In the genomic region with DNA sequence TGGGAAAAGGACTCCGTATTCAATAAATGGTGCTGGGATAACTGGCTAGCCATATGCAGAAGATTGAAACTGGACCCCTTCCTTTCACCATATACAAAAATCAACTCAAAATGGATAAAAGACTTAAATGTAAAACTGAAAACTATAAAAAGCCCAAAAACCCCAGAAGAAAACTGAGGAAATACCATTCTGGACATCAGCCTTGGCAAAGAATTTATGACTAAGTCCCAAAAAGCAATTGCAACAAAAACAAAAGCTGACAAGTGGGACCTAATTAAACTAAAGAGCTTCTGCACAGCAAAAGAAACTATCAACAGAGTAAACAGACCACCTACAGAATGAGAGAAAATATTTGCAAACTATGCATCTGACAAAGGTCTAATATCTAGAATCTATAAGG, we compare ENCODE assay signal across 7 cellular contexts. TPM values are rescaled to one million over a fixed set of nuclear protein-coding genes. Genes with fewer than 3 reads are reported as not detected.
DNase-seq lines count a peak whose midpoint lies in the region; ATAC-seq, FAIRE-seq and TF ChIP-seq lines count a peak whose summit lies in the region.
"Not testable (repeated sequence)": the region's sequence is repeated elsewhere in the genome, so short reads cannot be mapped to it uniquely, and the experiment has no call there.

No MANE protein-coding gene starts in this region.

- H4K20me1 ChIP-seq in astrocyte (ENCODE audit: insufficient read depth, low read length); endothelial cell of umbilical vein (replicated peaks; ENCODE audit: control insufficient read depth, extremely low read depth, insufficient read depth, low read length): not testable (repeated sequence)

- H3K4me2 ChIP-seq in astrocyte (ENCODE audit: low read length), result peak overlapping the region; percentile 46
- H3K4me2 ChIP-seq in endothelial cell of umbilical vein (ENCODE audit: insufficient read depth, low read length), result peak overlapping the region; percentile 75
- H3K4me2 ChIP-seq in skeletal muscle satellite cell (ENCODE audit: low read length), result peak overlapping the region; percentile 58

- not testable (repeated sequence) for H3K9me3 Mint-ChIP-seq in HFFc6; astrocyte (ENCODE audit: unreplicated experiment)

- dilution Hi-C loops in endothelial cell of umbilical vein (cut with MboI; ENCODE audit: extremely low pct_ligation_motif_present, low sequenced_read_pairs), result not testable (repeated sequence)

- not testable (repeated sequence) for ATAC-seq in RWPE2 (ENCODE audit: low read depth)

- H3K4me1 Mint-ChIP-seq in HFFc6 (ENCODE audit: low read depth), result peaks cover 75% of the 10 kb centered on the region
- H3K4me1 Mint-ChIP-seq in astrocyte (ENCODE audit: low read depth, unreplicated experiment), result peaks cover 30% of the 10 kb centered on the region

- CTCF ChIA-PET in endothelial cell of umbilical vein (lab: Charles Lee), result interaction anchor here (1.0 to 6.3 kb wide), 5 partner anchors 10 to 79 kb away, joined by 3 to 46 read pairs (median 7); no protein-coding TSS in a partner anchor

- FAIRE-seq in astrocyte (lab: Jason Lieb, UNC); endothelial cell of umbilical vein (lab: Jason Lieb, UNC): not testable (repeated sequence)

- H3K27me3 ChIP-seq in RWPE2 (ENCODE audit: insufficient read depth, poor library complexity, severe bottlenecking); astrocyte (ENCODE audit: insufficient read depth, low read length); endothelial cell of umbilical vein (ENCODE audit: control insufficient read depth in 2 of 2, insufficient read depth in 2 of 2, low read length in 2 of 2); skeletal muscle satellite cell (ENCODE audit: control insufficient read depth, insufficient read depth, low read length): not testable (repeated sequence)

- H3K9me3 ChIP-seq in RWPE2 (ENCODE audit: severe bottlenecking); astrocyte (ENCODE audit: insufficient read depth, low read depth, low read length); endothelial cell of umbilical vein (replicated peaks; ENCODE audit: control insufficient read depth, insufficient read depth, low read length); skeletal muscle satellite cell (replicated peaks; ENCODE audit: low read length): not testable (repeated sequence)

- TF ChIP-seq CTCF in AG10803 (conservative IDR thresholded peaks at IDR 0.05; ENCODE audit: low read length); HFFc6 (IDR thresholded peaks at IDR 0.05); RWPE2 (IDR thresholded peaks at IDR 0.05; ENCODE audit: poor library complexity, severe bottlenecking); astrocyte (IDR thresholded peaks at IDR 0.05; ENCODE audit: insufficient read depth, low read depth, low read length); endothelial cell of umbilical vein (IDR thresholded peaks at IDR 0.05; ENCODE audit: extremely low read depth in 1 of 2, insufficient read depth in 1 of 2, low read depth in 1 of 2, low read length in 2 of 2); fibroblast of the aortic adventitia (IDR thresholded peaks at IDR 0.05; ENCODE audit: insufficient read depth, low read length): not testable (repeated sequence)

- H3K4me3 Mint-ChIP-seq in HFFc6, result peak overlapping the region; percentile 75
- not testable (repeated sequence) for H3K4me3 Mint-ChIP-seq in astrocyte (ENCODE audit: unreplicated experiment)

- not testable (repeated sequence) for H3K36me3 ChIP-seq in RWPE2 (ENCODE audit: low read depth); astrocyte (ENCODE audit: insufficient read depth, low read length); endothelial cell of umbilical vein (ENCODE audit: control insufficient read depth in 2 of 2, extremely low read depth in 1 of 2, insufficient read depth in 2 of 2, low read length in 2 of 2); skeletal muscle satellite cell (ENCODE audit: insufficient read depth, low read length)

- H3K4me1 ChIP-seq in RWPE2 (ENCODE audit: insufficient read depth, poor library complexity, severe bottlenecking) (peaks cover 29% of the 10 kb centered on the region), astrocyte (ENCODE audit: insufficient read depth, low read length) (peaks cover 18% of the 10 kb centered on the region), endothelial cell of umbilical vein (ENCODE audit: control insufficient read depth, extremely low read depth, insufficient read depth, low read length) (peaks cover 49% of the 10 kb centered on the region), skeletal muscle satellite cell (ENCODE audit: control insufficient read depth, insufficient read depth, low read length) (peaks cover 40% of the 10 kb centered on the region)

- intact Hi-C loops in endothelial cell of umbilical vein (cut with micrococcal nuclease), result loop anchor here (1.0 to 5.0 kb wide), 2 partner anchors 18 to 38 kb away; no protein-coding TSS in a partner anchor

- not testable (repeated sequence) for H3K9me1 ChIP-seq in endothelial cell of umbilical vein (replicated peaks; ENCODE audit: control insufficient read depth, extremely low read depth, insufficient read depth, low read length)

- peak overlapping the region; percentile 38 for H3K27ac ChIP-seq in RWPE2 (ENCODE audit: poor library complexity, severe bottlenecking)
- H3K27ac ChIP-seq in astrocyte (ENCODE audit: low read depth, low read length), result not testable (repeated sequence)
- peak overlapping the region; percentile 75 for H3K27ac ChIP-seq in endothelial cell of umbilical vein (ENCODE audit: insufficient read depth, low read depth, low read length)

- DNase-seq in AG10803 (ENCODE audit: low read depth) (peak; percentile 18), HFFc6 (peak; percentile 32), fibroblast of the aortic adventitia (ENCODE audit: low read depth) (peak; percentile 14)
- DNase-seq in RWPE2 (ENCODE audit: low spot score); astrocyte (ENCODE audit: low read depth); endothelial cell of umbilical vein (ENCODE audit: low read depth, low spot score): not testable (repeated sequence)

- peak overlapping the region; percentile 65 for H3K27ac Mint-ChIP-seq in HFFc6
- H3K27ac Mint-ChIP-seq in astrocyte (ENCODE audit: unreplicated experiment), result not testable (repeated sequence)

- POLR2A ChIA-PET in endothelial cell of umbilical vein (lab: Charles Lee), result not testable (repeated sequence)

- H3K79me2 ChIP-seq in astrocyte (ENCODE audit: insufficient read depth, low read length), result not testable (repeated sequence)
- H3K79me2 ChIP-seq in endothelial cell of umbilical vein (ENCODE audit: control insufficient read depth, insufficient read depth, low read length), result peaks cover 15% of the 10 kb centered on the region

- not testable (repeated sequence) for H3K4me3 ChIP-seq in AG10803 (ENCODE audit: low read length); RWPE2 (ENCODE audit: severe bottlenecking); endothelial cell of umbilical vein (replicated peaks in 1 of 3; ENCODE audit: insufficient read depth in 1 of 3, low read depth in 1 of 3, low read length in 3 of 3); fibroblast of the aortic adventitia (ENCODE audit: low read depth, low read length)
- peak overlapping the region; percentile 0 for H3K4me3 ChIP-seq in astrocyte (ENCODE audit: insufficient read depth, low read depth, low read length)
- peak overlapping the region; percentile 39 for H3K4me3 ChIP-seq in skeletal muscle satellite cell (ENCODE audit: low read length)

- not testable (repeated sequence) for H2AFZ ChIP-seq in astrocyte (ENCODE audit: low read depth, low read length); endothelial cell of umbilical vein (ENCODE audit: low read depth, low read length)

- not testable (repeated sequence) for H3K9ac ChIP-seq in astrocyte (ENCODE audit: low read length)
- peak overlapping the region; percentile 17 for H3K9ac ChIP-seq in endothelial cell of umbilical vein (replicated peaks; ENCODE audit: extremely low read depth, insufficient read depth, low read length)
- H3K9ac ChIP-seq in skeletal muscle satellite cell (ENCODE audit: low read depth, low read length), result peak overlapping the region; percentile 16

- not testable (repeated sequence) for BruUV-seq in endothelial cell of umbilical vein (replicated peaks; lab: Mats Ljungman, UMichigan)

- H3K36me3 Mint-ChIP-seq in HFFc6 (ENCODE audit: low read depth), result peaks cover 13% of the 10 kb centered on the region
- H3K36me3 Mint-ChIP-seq in astrocyte (ENCODE audit: low read depth, unreplicated experiment), result not testable (repeated sequence)

- not testable (repeated sequence) for H3K27me3 Mint-ChIP-seq in HFFc6 (ENCODE audit: insufficient read depth); astrocyte (ENCODE audit: low read depth, unreplicated experiment)

- not testable (repeated sequence) for TF ChIP-seq POLR2A in endothelial cell of umbilical vein (IDR thresholded peaks at IDR 0.05; ENCODE audit: low read depth, low read length)

RNA-seq across cellular contexts. Expression of a gene that starts 45.3 kb away (rescaled TPM):
- 10 to 100 TPM; 51.2 to 63.3 (median 57.5) TPM for total RNA-seq in HFFc6 (2021; fragmentation: NEBNext Ultra II Directional; extraction: Animal tissue kit (Norgen Biotek cat#: 25700))
- total RNA-seq in astrocyte (62.0 and 70.8 TPM in 2 replicates), endothelial cell of umbilical vein (149 and 170 TPM in 2 replicates), fibroblast of the aortic adventitia (ENCODE audit: low replicate concordance) (19.0 and 41.1 TPM in 2 replicates)
- polyA plus RNA-seq in endothelial cell of umbilical vein, result 265 and 277 TPM in 2 replicates
- 205 and 236 TPM in 2 replicates for polyA plus RNA-seq in endothelial cell of umbilical vein (2011; cell fraction: cytosol; rRNA removed)
- polyA plus RNA-seq in endothelial cell of umbilical vein (2011; cell fraction: nucleus; rRNA removed), result 104 and 123 TPM in 2 replicates
- polyA plus RNA-seq in endothelial cell of umbilical vein (2012), result 187 and 209 TPM in 2 replicates
- 189 TPM in 2 replicates for polyA minus RNA-seq in endothelial cell of umbilical vein
- polyA minus RNA-seq in endothelial cell of umbilical vein (2011; cell fraction: cytosol; rRNA and poly(A)+ RNA removed), result 20.6 TPM
- polyA minus RNA-seq in endothelial cell of umbilical vein (2011; cell fraction: nucleus; rRNA and poly(A)+ RNA removed), result 69.7 and 81.6 TPM in 2 replicates
- 22.9 and 26.1 TPM in 2 replicates for total RNA-seq in skeletal muscle satellite cell (2012; rRNA removed)

RNA-seq across cellular contexts. Expression of a gene that starts 46.6 kb away (rescaled TPM):
- total RNA-seq in HFFc6 (2021; fragmentation: NEBNext Ultra II Directional; extraction: Animal tissue kit (Norgen Biotek cat#: 25700)), result 1 to 10 TPM; 4.7 to 9.7 (median 8.4) TPM
- total RNA-seq in astrocyte (2.6 and 4.0 TPM in 2 replicates), endothelial cell of umbilical vein (8.5 and 9.2 TPM in 2 replicates), fibroblast of the aortic adventitia (ENCODE audit: low replicate concordance) (0.16 and 14.3 TPM in 2 replicates)
- polyA plus RNA-seq in endothelial cell of umbilical vein, result 3.5 and 4.5 TPM in 2 replicates
- 6.4 and 6.8 TPM in 2 replicates for polyA plus RNA-seq in endothelial cell of umbilical vein (2011; cell fraction: cytosol; rRNA removed)
- polyA plus RNA-seq in endothelial cell of umbilical vein (2011; cell fraction: nucleus; rRNA removed), result 4.7 and 5.0 TPM in 2 replicates
- 7.7 and 11.7 TPM in 2 replicates for polyA plus RNA-seq in endothelial cell of umbilical vein (2012)
- polyA minus RNA-seq in endothelial cell of umbilical vein, result 7.2 and 8.6 TPM in 2 replicates
- polyA minus RNA-seq in endothelial cell of umbilical vein (2011; cell fraction: cytosol; rRNA and poly(A)+ RNA removed), result 15.7 TPM
- 2.5 and 4.1 TPM in 2 replicates for polyA minus RNA-seq in endothelial cell of umbilical vein (2011; cell fraction: nucleus; rRNA and poly(A)+ RNA removed)
- 5.8 and 7.2 TPM in 2 replicates for total RNA-seq in skeletal muscle satellite cell (2012; rRNA removed)
